ENCODE assay signal across 1 cellular context in genomic region chr6:116450769-116451740, GRCh38.
TF ChIP-seq lines count a peak whose summit lies in the region.

No MANE protein-coding gene starts in this region.

TF ChIP-seq in HepG2, 621 proteins besides CTCF, POLR2A, EP300 and RAD21 (continued from another document):
- TF ChIP-seq BCLAF1 (IDR thresholded peaks at IDR 0.05) (no peak), ZSCAN9 (CRISPR knock-in tag; IDR thresholded peaks at IDR 0.05; ENCODE audit: borderline replicate concordance) (no peak), NFRKB (IDR thresholded peaks at IDR 0.05) (no peak), MLX (CRISPR knock-in tag; IDR thresholded peaks at IDR 0.05) (no peak), ZNF10 (CRISPR knock-in tag; IDR thresholded peaks at IDR 0.05; ENCODE audit: borderline replicate concordance, low read depth) (no peak), E2F5 (CRISPR knock-in tag; conservative IDR thresholded peaks at IDR 0.05) (no peak), YY1 (IDR thresholded peaks at IDR 0.05; ENCODE audit: insufficient read depth, insufficient replicate concordance, low read depth, low read length) (no peak), ZNF775 (CRISPR knock-in tag; IDR thresholded peaks at IDR 0.05; ENCODE audit: borderline replicate concordance) (no peak), HBP1 (CRISPR knock-in tag; IDR thresholded peaks at IDR 0.05; ENCODE audit: low read depth) (no peak), NCOA5 (CRISPR knock-in tag; IDR thresholded peaks at IDR 0.05) (no peak), CEBPB (IDR thresholded peaks at IDR 0.05; ENCODE audit: borderline replicate concordance, low read depth, low read length) (no peak), RNF2 (conservative IDR thresholded peaks at IDR 0.05; ENCODE audit: low read depth) (no peak), ZNF512B (CRISPR knock-in tag; IDR thresholded peaks at IDR 0.05; ENCODE audit: borderline replicate concordance) (no peak), ZNF747 (CRISPR knock-in tag; IDR thresholded peaks at IDR 0.05; ENCODE audit: borderline replicate concordance) (no peak), ZNF609 (CRISPR knock-in tag; IDR thresholded peaks at IDR 0.05; ENCODE audit: borderline replicate concordance) (no peak)
